ENCODE assay signal across 33 cellular contexts in genomic region chr5:31023105-31023504, GRCh38.
DNase-seq lines count a peak whose midpoint lies in the region; ATAC-seq, FAIRE-seq and TF ChIP-seq lines count a peak whose summit lies in the region.
"Had no signal": no experiment of that assay in that cellular context is flagged by ENCODE, and none has a peak within 500 bp of the region (broad histone marks: within the 10 kb centered on the region; RNA-seq: fewer than 3 reads in every experiment).

No MANE protein-coding gene starts in this region.

- no peaks in the 10 kb centered on the region for H3K4me1 Mint-ChIP-seq in natural killer cell treated with Interleukin-12 subunit alpha and Interleukin-12 subunit beta and Interleukin-15 and Interleukin-18, amount 100 ng/mL, for 72 hours (ENCODE audit: low read depth in 2 of 2)
- H3K4me1 Mint-ChIP-seq: activated T-helper 17 cell treated with anti-CD3 and anti-CD28 coated beads, Interleukin-2, amount 50 U/mL, for 72 hours; IgD-negative memory B cell; stimulated activated memory B cell treated with anti-CD40 and anti-IgM and Interleukin-4, amounts not matched to agents 10 μg/mL and 1 μg/mL and 100 μg/mL, for 72 hours had no signal

- H3K36me3 ChIP-seq in A673 (ENCODE audit: insufficient read depth, low read length, poor library complexity, severe bottlenecking) (no peaks in the 10 kb centered on the region), IMR-90 (ENCODE audit: control insufficient read depth, insufficient read depth, low read length) (no peaks in the 10 kb centered on the region), left ventricle myocardium inferior (no peaks in the 10 kb centered on the region), testis (ENCODE audit: low read depth, missing control alignments) (no peaks in the 10 kb centered on the region)
- H3K36me3 ChIP-seq: BLaER1, colonic mucosa, heart right ventricle, lower lobe of right lung, thoracic aorta had no signal

- H4K5ac ChIP-seq in IMR-90 (ENCODE audit: low read depth, low read length) = no peak overlapping the region

- H3K4ac ChIP-seq in IMR-90 (ENCODE audit: low read depth, low read length) = no peak overlapping the region

- H2AFZ ChIP-seq in IMR-90 (replicated peaks; ENCODE audit: low read length, poor library complexity) = no peak overlapping the region

- no peak overlapping the region for H4K91ac ChIP-seq in IMR-90 (ENCODE audit: insufficient read depth, low read depth, low read length)

- no peak overlapping the region for H3K4me3 Mint-ChIP-seq in natural killer cell treated with Interleukin-12 subunit alpha and Interleukin-12 subunit beta and Interleukin-15 and Interleukin-18, amount 100 ng/mL, for 72 hours
- H3K4me3 Mint-ChIP-seq: activated T-helper 17 cell treated with anti-CD3 and anti-CD28 coated beads, Interleukin-2, amount 50 U/mL, for 72 hours; endodermal cell; IgD-negative memory B cell; stimulated activated memory B cell treated with anti-CD40 and anti-IgM and Interleukin-4, amounts not matched to agents 10 μg/mL and 1 μg/mL and 100 μg/mL, for 72 hours had no signal

- H2BK20ac ChIP-seq in IMR-90 (ENCODE audit: low read depth, low read length) = peak overlapping the region; percentile 13; the same call in 1 of the 2 replicates

- peaks cover 10% of the 10 kb centered on the region for H3K9me3 Mint-ChIP-seq in natural killer cell treated with Interleukin-12 subunit alpha and Interleukin-12 subunit beta and Interleukin-15 and Interleukin-18, amount 100 ng/mL, for 72 hours

- H3K18ac ChIP-seq in IMR-90 (ENCODE audit: low read depth, low read length) = peak overlapping the region; percentile 38; the same call in 1 of the 2 replicates

- no peaks in the 10 kb centered on the region for H3K79me1 ChIP-seq in IMR-90 (ENCODE audit: low read depth in 1 of 2, low read length in 2 of 2)

- H3K27me3 Mint-ChIP-seq in natural killer cell treated with Interleukin-12 subunit alpha and Interleukin-12 subunit beta and Interleukin-15 and Interleukin-18, amount 100 ng/mL, for 72 hours = no peaks in the 10 kb centered on the region
- H3K27me3 Mint-ChIP-seq: activated T-helper 17 cell treated with anti-CD3 and anti-CD28 coated beads, Interleukin-2, amount 50 U/mL, for 72 hours; IgD-negative memory B cell; stimulated activated memory B cell treated with anti-CD40 and anti-IgM and Interleukin-4, amounts not matched to agents 10 μg/mL and 1 μg/mL and 100 μg/mL, for 72 hours had no signal

- no peak overlapping the region for H3K56ac ChIP-seq in IMR-90 (ENCODE audit: extremely low read depth, insufficient read depth, low read length)

- no peak overlapping the region for H4K8ac ChIP-seq in IMR-90 (ENCODE audit: low read depth in 2 of 2, low read length in 2 of 2)

- H2BK5ac ChIP-seq in IMR-90 (ENCODE audit: low read depth, low read length, poor library complexity, severe bottlenecking) = peak overlapping the region; percentile 87

- H3K4me2 ChIP-seq in IMR-90 (ENCODE audit: low read depth, low read length) = peak overlapping the region; percentile 60; the same call in 1 of the 2 replicates
- H3K4me2 ChIP-seq: BLaER1, SK-N-SH, smooth muscle cell had no signal

- in situ Hi-C loops in IMR-90 (cut with MboI; ENCODE audit: low sequenced_read_pairs) = no loop called here
- in situ Hi-C loops in astrocyte of the spinal cord (cut with HindIII; ENCODE audit: low sequenced_read_pairs) = no loop called here

- POLR2A ChIA-PET in A673 (lab: Charles Lee; ENCODE audit: low non-redundant PET) = no interaction called here
- POLR2A ChIA-PET in IMR-90 (lab: Charles Lee; ENCODE audit: unreplicated experiment) = no interaction called here

- no peak for TF ChIP-seq RAD21 in IMR-90 (IDR thresholded peaks at IDR 0.05; ENCODE audit: low read length)

- TF ChIP-seq POLR2A in IMR-90 (IDR thresholded peaks at IDR 0.05; ENCODE audit: low read depth, low read length) (no peak), testis (IDR thresholded peaks at IDR 0.05) (no peak)

- H3K27ac ChIP-seq in A673 (ENCODE audit: low read depth, low read length, poor library complexity, severe bottlenecking) = no peak overlapping the region
- H3K27ac ChIP-seq in IMR-90 (ENCODE audit: insufficient read depth, low read length) = no peak overlapping the region
- H3K27ac ChIP-seq in left ventricle myocardium inferior (replicated peaks) = no peak overlapping the region
- no peak overlapping the region for H3K27ac ChIP-seq in testis
- H3K27ac ChIP-seq: BLaER1, colonic mucosa, heart right ventricle, lower lobe of right lung, thoracic aorta, VCaP had no signal

- FAIRE-seq in islet of Langerhans (lab: Jason Lieb, UNC) = peak; percentile 21

- peak; percentile 67 for ATAC-seq in IMR-90 (ENCODE audit: low read depth)
- ATAC-seq in natural killer cell treated with Interleukin-12 subunit alpha and Interleukin-12 subunit beta and Interleukin-15 and Interleukin-18, amount 100 ng/mL, for 72 hours = no peak
- ATAC-seq: activated naive CD4-positive, alpha-beta T cell treated with anti-CD3 and anti-CD28 coated beads, Interleukin-2, amount 50 U/mL, for 72 hours; activated T-helper 17 cell treated with anti-CD3 and anti-CD28 coated beads, Interleukin-2, amount 50 U/mL, for 72 hours; body of pancreas; heart right ventricle; lower lobe of right lung; stimulated activated memory B cell treated with anti-CD40 and anti-IgM and Interleukin-4, amounts not matched to agents 10 μg/mL and 1 μg/mL and 100 μg/mL, for 72 hours had no signal

- dilution Hi-C loops in IMR-90 (cut with HindIII; ENCODE audit: low sequenced_read_pairs, unreplicated experiment) = no loop called here

- H2BK15ac ChIP-seq in IMR-90 (ENCODE audit: low read depth, low read length) = no peak overlapping the region

- no peak overlapping the region for H3K14ac ChIP-seq in IMR-90 (replicated peaks; ENCODE audit: low read depth, low read length)

- WGBS in IMR-90 (ENCODE audit: extremely low coverage in 2 of 2, insufficient read length in 1 of 2), 2 experiments = no CpG with 5 or more reads among the region's 3 CpGs
- 63 to 77% methylated on average over 3 of the region's 3 CpGs for WGBS in testis, 2 donors

- H3K4me1 ChIP-seq in A673 (ENCODE audit: insufficient read depth, low read length, poor library complexity, severe bottlenecking) (peaks cover 2% of the 10 kb centered on the region), IMR-90 (ENCODE audit: control insufficient read depth, insufficient read depth, low read length) (peaks cover 2% of the 10 kb centered on the region; the same call in 1 of the 2 replicates), left ventricle myocardium inferior (no peaks in the 10 kb centered on the region), testis (no peaks in the 10 kb centered on the region)
- H3K4me1 ChIP-seq: BLaER1, body of pancreas, colonic mucosa, heart right ventricle, lower lobe of right lung had no signal

- DNase-seq in A673 (ENCODE audit: low spot score) (peak; percentile 43), IMR-90 (peak; percentile 90), astrocyte of the spinal cord (ENCODE audit: low read depth, low spot score) (peak; percentile 64), left ventricle myocardium inferior (no peak), testis (no peak), SHP77 treated with DMSO at 0.1 percent for 48 hours (lab: John Stamatoyannopoulos, UW) (no peak)
- no peak for DNase-seq in natural killer cell treated with Interleukin-12 subunit alpha and Interleukin-12 subunit beta and Interleukin-15 and Interleukin-18, amount 100 ng/mL, for 72 hours (ENCODE audit: low spot score)
- DNase-seq: 8988T; activated CD4-positive, alpha-beta T cell treated with anti-CD3 and anti-CD28 coated beads, Interleukin-2, amount 50 U/mL, for 1 hour; body of pancreas; Caco-2; colonic mucosa; EL; endodermal cell; GOT3; heart right ventricle; lower lobe of right lung; MM.1S; NCI-H146; NCI-H2171; NCI-H526 treated with DMSO at 0.1 percent for 48 hours; retina; RPMI8226; SK-N-SH had no signal

- no peak overlapping the region; the same call in 1 of the 2 replicates for H2AK5ac ChIP-seq in IMR-90 (ENCODE audit: low read depth, low read length)

- no peaks in the 10 kb centered on the region for H3K36me3 Mint-ChIP-seq in natural killer cell treated with Interleukin-12 subunit alpha and Interleukin-12 subunit beta and Interleukin-15 and Interleukin-18, amount 100 ng/mL, for 72 hours
- H3K36me3 Mint-ChIP-seq: activated naive CD4-positive, alpha-beta T cell treated with anti-CD3 and anti-CD28 coated beads, Interleukin-2, amount 50 U/mL, for 72 hours; IgD-negative memory B cell; stimulated activated memory B cell treated with anti-CD40 and anti-IgM and Interleukin-4, amounts not matched to agents 10 μg/mL and 1 μg/mL and 100 μg/mL, for 72 hours had no signal

- CTCF ChIA-PET in A673 (lab: Charles Lee) = no interaction called here
- CTCF ChIA-PET in IMR-90 (lab: Yijun Ruan, JAX) = interaction anchor here (1.1 kb wide), 1 partner anchor 12 kb away, joined by 4 read pairs; no protein-coding TSS in a partner anchor

- intact Hi-C loops in A673 (cut with micrococcal nuclease; ENCODE audit: unreplicated experiment) = no loop called here
- intact Hi-C loops in IMR-90 (cut with micrococcal nuclease) = loop anchor here (1.0 kb wide), 1 partner anchor 171 kb away; no protein-coding TSS in a partner anchor
- intact Hi-C loops in left ventricle myocardium inferior (cut with micrococcal nuclease) = no loop called here
- intact Hi-C loops in testis (cut with DNase I; ENCODE audit: low total_unique reads) = no loop called here

- no peak overlapping the region for H3K9ac ChIP-seq in IMR-90 (ENCODE audit: low read depth, low read length)
- H3K9ac ChIP-seq: BLaER1, SK-N-SH had no signal

- TF ChIP-seq CTCF in A673 (conservative IDR thresholded peaks at IDR 0.05; ENCODE audit: low read depth, low read length) (no peak), IMR-90 (conservative IDR thresholded peaks at IDR 0.05; ENCODE audit: low read depth, low read length) (no peak), astrocyte of the spinal cord (IDR thresholded peaks at IDR 0.05; ENCODE audit: low read depth, low read length) (no peak), left ventricle myocardium inferior (IDR thresholded peaks at IDR 0.05; ENCODE audit: borderline replicate concordance) (no peak), testis (IDR thresholded peaks at IDR 0.05) (no peak)

- BruUV-seq in A673 (replicated peaks; lab: Mats Ljungman, UMichigan) (no TSS peak), IMR-90 (replicated peaks; lab: Mats Ljungman, UMichigan) (no TSS peak)

- no peak overlapping the region for H3K27ac Mint-ChIP-seq in natural killer cell treated with Interleukin-12 subunit alpha and Interleukin-12 subunit beta and Interleukin-15 and Interleukin-18, amount 100 ng/mL, for 72 hours
- H3K27ac Mint-ChIP-seq: activated naive CD4-positive, alpha-beta T cell treated with anti-CD3 and anti-CD28 coated beads, Interleukin-2, amount 50 U/mL, for 72 hours; activated T-helper 17 cell treated with anti-CD3 and anti-CD28 coated beads, Interleukin-2, amount 50 U/mL, for 72 hours; endodermal cell; IgD-negative memory B cell; stimulated activated memory B cell treated with anti-CD40 and anti-IgM and Interleukin-4, amounts not matched to agents 10 μg/mL and 1 μg/mL and 100 μg/mL, for 72 hours had no signal

- H3K4me3 ChIP-seq in A673 (ENCODE audit: low read depth, low read length, poor library complexity, severe bottlenecking) (no peak overlapping the region), IMR-90 (ENCODE audit: insufficient read depth, low read depth, low read length) (no peak overlapping the region), astrocyte of the spinal cord (ENCODE audit: low read depth, low read length) (no peak overlapping the region), left ventricle myocardium inferior (no peak overlapping the region), testis (no peak overlapping the region)
- H3K4me3 ChIP-seq: BLaER1, body of pancreas, colonic mucosa, heart right ventricle, lower lobe of right lung, smooth muscle cell, thoracic aorta had no signal

- H3K23ac ChIP-seq in IMR-90 (ENCODE audit: low read depth, low read length) = no peak overlapping the region

- 0 out of 2 replicates have a peak overlapping the region, but pooled peaks have one; percentile 1 for H2BK120ac ChIP-seq in IMR-90 (ENCODE audit: low read depth, low read length)

- no peaks in the 10 kb centered on the region for H4K20me1 ChIP-seq in IMR-90 (ENCODE audit: insufficient read depth, low read length)
- H4K20me1 ChIP-seq: BLaER1 had no signal

- peaks cover 9% of the 10 kb centered on the region for H3K9me1 ChIP-seq in IMR-90 (ENCODE audit: insufficient read depth, low read length)

- H3K27me3 ChIP-seq in A673 (replicated peaks; ENCODE audit: insufficient read depth, low read depth, low read length, poor library complexity) (no peaks in the 10 kb centered on the region), IMR-90 (ENCODE audit: control insufficient read depth, insufficient read depth, low read length) (no peaks in the 10 kb centered on the region), left ventricle myocardium inferior (ENCODE audit: low read depth) (no peaks in the 10 kb centered on the region), testis (no peaks in the 10 kb centered on the region)
- H3K27me3 ChIP-seq: BLaER1, body of pancreas, colonic mucosa, heart right ventricle had no signal

- H3K9me3 ChIP-seq in A673 (ENCODE audit: low read depth, low read length, poor library complexity, severe bottlenecking) = no peaks in the 10 kb centered on the region
- no peaks in the 10 kb centered on the region for H3K9me3 ChIP-seq in IMR-90 (ENCODE audit: control insufficient read depth, insufficient read depth, low read length)
- H3K9me3 ChIP-seq in left ventricle myocardium inferior (replicated peaks) = no peaks in the 10 kb centered on the region
- no peaks in the 10 kb centered on the region for H3K9me3 ChIP-seq in testis
- H3K9me3 ChIP-seq: BLaER1, body of pancreas, Caco-2, colonic mucosa, heart right ventricle, lower lobe of right lung, SK-N-SH, thoracic aorta had no signal

- no peak overlapping the region for H2AK9ac ChIP-seq in IMR-90 (replicated peaks; ENCODE audit: low read depth, low read length, poor library complexity)

Comparison
In these comparisons a context has a peak if more than half of its experiments do, and no peak if none do; other contexts are left out.
1. DNase-seq: peak in A673 (single experiment), IMR-90 (single experiment) and astrocyte of the spinal cord (single experiment); none in left ventricle myocardium inferior (single experiment), testis (single experiment), natural killer cell treated with Interleukin-12 subunit alpha and Interleukin-12 subunit beta and Interleukin-15 and Interleukin-18, amount 100 ng/mL, for 72 hours (single experiment) and SHP77 treated with DMSO at 0.1 percent for 48 hours (single experiment).